13 cellular contexts compared by ENCODE assay signal in genomic region chr17:79930786-79931516, GRCh38.
A peak's percentile ranks its signal among the peaks of the same experiment; 100 is the strongest.
DNase-seq lines count a peak whose midpoint lies in the region; ATAC-seq and TF ChIP-seq lines count a peak whose summit lies in the region.
"Had no signal": no experiment of that assay in that cellular context is flagged by ENCODE, and none has a peak within 500 bp of the region (broad histone marks: within the 10 kb centered on the region; RNA-seq: fewer than 3 reads in every experiment).

No MANE protein-coding gene starts in this region.

- no peaks in the 10 kb centered on the region for H3K9me3 Mint-ChIP-seq in stimulated activated naive CD8-positive, alpha-beta T cell treated with anti-CD3 and anti-CD28 coated beads, Interleukin-15, Interleukin-2, amounts not matched to agents 100 ng/mL and 50 ng/mL, for 24 hours
- no peaks in the 10 kb centered on the region for H3K9me3 Mint-ChIP-seq in activated B cell treated with CpG ODN at 0.5 μM for 24 hours
- H3K9me3 Mint-ChIP-seq: activated CD4-positive, alpha-beta memory T cell treated with anti-CD3 and anti-CD28 coated beads, Interleukin-2, amount 10 ng/mL, durations not matched to agents 7 days and 5 days; activated T-helper 1 cell treated with anti-CD3 and anti-CD28 coated beads, Interleukin-12 subunit alpha, Interleukin-12 subunit beta, Interleukin-2, Interleukin-4 antibody, amounts not matched to agents 30 ng/mL and 10 ng/mL and 1 ng/mL, durations not matched to agents 14 hours and 24 hours and 36 hours had no signal

- H3K27ac ChIP-seq in mesendoderm (ENCODE audit: low read depth, low read length): no peak overlapping the region
- no peak overlapping the region for H3K27ac ChIP-seq in adrenal gland
- H3K27ac ChIP-seq in tibial artery: no peak overlapping the region
- H3K27ac ChIP-seq in esophagus muscularis mucosa (replicated peaks in 1 of 4): no peak overlapping the region
- H3K27ac ChIP-seq: lower lobe of right lung, ovary had no signal

- intact Hi-C loops in activated B cell treated with CpG ODN at 0.5 μM for 24 hours (cut with micrococcal nuclease) (loop anchor here (2.0 to 5.0 kb wide), 5 partner anchors 66 to 1581 kb away; partner anchors contain the start of genes ACTG1 and CBX4), adrenal gland (cut with DNase I) (no loop called here), tibial artery (cut with DNase I; ENCODE audit: low total_unique reads) (no loop called here), esophagus muscularis mucosa (cut with DNase I) (no loop called here)

- H3K56ac ChIP-seq in mesendoderm (ENCODE audit: low read length): peak overlapping the region; percentile 74

- H2BK15ac ChIP-seq in mesendoderm (replicated peaks; ENCODE audit: low read depth): no peak overlapping the region

- no peaks in the 10 kb centered on the region for H3K79me1 ChIP-seq in mesendoderm (ENCODE audit: low read length)

- H3K36me3 Mint-ChIP-seq in stimulated activated naive CD8-positive, alpha-beta T cell treated with anti-CD3 and anti-CD28 coated beads, Interleukin-15, Interleukin-2, amounts not matched to agents 100 ng/mL and 50 ng/mL, for 24 hours (ENCODE audit: low read depth): no peaks in the 10 kb centered on the region
- H3K36me3 Mint-ChIP-seq in activated B cell treated with CpG ODN at 0.5 μM for 24 hours (ENCODE audit: low read depth): peaks cover 2% of the 10 kb centered on the region

- H3K4me1 ChIP-seq in mesendoderm (ENCODE audit: control insufficient read depth, low read depth, low read length) (no peaks in the 10 kb centered on the region), adrenal gland (replicated peaks in 1 of 2) (peaks cover 4 to 9% of the 10 kb centered on the region in 2 donors), tibial artery (peaks cover 0 to 21% (median 8%) of the 10 kb centered on the region in 4 donors), esophagus muscularis mucosa (peaks cover 5 to 30% (median 28%) of the 10 kb centered on the region in 4 donors)

- no peak overlapping the region for H4K5ac ChIP-seq in mesendoderm (ENCODE audit: low read length)

- H3K36me3 ChIP-seq in mesendoderm (ENCODE audit: control insufficient read depth, insufficient read depth, low read length) (no peaks in the 10 kb centered on the region), adrenal gland (replicated peaks in 1 of 2) (no peaks in the 10 kb centered on the region), tibial artery (no peaks in the 10 kb centered on the region), esophagus muscularis mucosa (no peaks in the 10 kb centered on the region)
- H3K36me3 ChIP-seq: lower lobe of right lung, ovary had no signal

- H3K4me1 Mint-ChIP-seq in stimulated activated naive CD8-positive, alpha-beta T cell treated with anti-CD3 and anti-CD28 coated beads, Interleukin-15, Interleukin-2, amounts not matched to agents 100 ng/mL and 50 ng/mL, for 24 hours (ENCODE audit: low read depth): peaks cover 72% of the 10 kb centered on the region
- peaks cover 73% of the 10 kb centered on the region for H3K4me1 Mint-ChIP-seq in activated B cell treated with CpG ODN at 0.5 μM for 24 hours

- TF ChIP-seq CTCF in activated B cell treated with CpG ODN at 0.5 μM for 24 hours (IDR thresholded peaks at IDR 0.05): no peak
- TF ChIP-seq CTCF in adrenal gland (IDR thresholded peaks at IDR 0.05): no peak
- no peak for TF ChIP-seq CTCF in tibial artery (IDR thresholded peaks at IDR 0.05)
- no peak for TF ChIP-seq CTCF in esophagus muscularis mucosa (IDR thresholded peaks at IDR 0.05)

- H3K27ac Mint-ChIP-seq in stimulated activated naive CD8-positive, alpha-beta T cell treated with anti-CD3 and anti-CD28 coated beads, Interleukin-15, Interleukin-2, amounts not matched to agents 100 ng/mL and 50 ng/mL, for 24 hours: peak overlapping the region; percentile 77
- peak overlapping the region; percentile 92 for H3K27ac Mint-ChIP-seq in activated B cell treated with CpG ODN at 0.5 μM for 24 hours
- H3K27ac Mint-ChIP-seq: activated CD4-positive, alpha-beta memory T cell treated with anti-CD3 and anti-CD28 coated beads, Interleukin-2, amount 10 ng/mL, durations not matched to agents 7 days and 5 days; activated T-helper 1 cell treated with anti-CD3 and anti-CD28 coated beads, Interleukin-12 subunit alpha, Interleukin-12 subunit beta, Interleukin-2, Interleukin-4 antibody, amounts not matched to agents 30 ng/mL and 10 ng/mL and 1 ng/mL, durations not matched to agents 14 hours and 24 hours and 36 hours had no signal

- TF ChIP-seq POLR2A in adrenal gland (IDR thresholded peaks at IDR 0.05) (no peak), esophagus muscularis mucosa (IDR thresholded peaks at IDR 0.05; ENCODE audit: low read depth) (no peak)

- H3K23ac ChIP-seq in mesendoderm (ENCODE audit: low read length): no peak overlapping the region

- no peak for TF ChIP-seq EP300 in esophagus muscularis mucosa (IDR thresholded peaks at IDR 0.05)

- no peak overlapping the region for H2AK5ac ChIP-seq in mesendoderm (ENCODE audit: low read length)

- H3K4me3 ChIP-seq in mesendoderm (ENCODE audit: low read length) (no peak overlapping the region), adrenal gland (no peak overlapping the region), tibial artery (no peak overlapping the region), esophagus muscularis mucosa (no peak overlapping the region)

- H3K18ac ChIP-seq in mesendoderm (ENCODE audit: low read length): peak overlapping the region; percentile 35

- POLR2A ChIA-PET in activated B cell treated with CpG ODN at 0.5 μM for 24 hours (lab: Charles Lee): interaction anchor here (0.6 to 3.0 kb wide), 23 partner anchors 9 to 1582 kb away, joined by 3 to 38 read pairs (median 6); partner anchors contain the start of genes ACTG1, CBX4 and CBX8

- H4K8ac ChIP-seq in mesendoderm (ENCODE audit: low read depth, low read length): no peak overlapping the region

- no peak for DNase-seq in stimulated activated naive CD8-positive, alpha-beta T cell treated with anti-CD3 and anti-CD28 coated beads, Interleukin-15, Interleukin-2, amounts not matched to agents 100 U/mL and 50 U/mL, for 24 hours
- peak; percentile 56 for DNase-seq in activated B cell treated with CpG ODN at 0.5 μM for 24 hours
- DNase-seq in mesendoderm: no peak
- DNase-seq in adrenal gland: no peak
- no peak for DNase-seq in tibial artery
- no peak for DNase-seq in esophagus muscularis mucosa (ENCODE audit: extremely low spot score)
- DNase-seq: activated CD4-positive, alpha-beta memory T cell treated with anti-CD3 and anti-CD28 coated beads, Interleukin-2, amount 10 ng/mL, durations not matched to agents 7 days and 5 days; DMS153; lower lobe of right lung had no signal

- peak overlapping the region; percentile 54 for H3K9ac ChIP-seq in mesendoderm (ENCODE audit: low read length)

- no peak overlapping the region for H3K4ac ChIP-seq in mesendoderm (ENCODE audit: low read depth, low read length)

- no peak for ATAC-seq in stimulated activated naive CD8-positive, alpha-beta T cell treated with anti-CD3 and anti-CD28 coated beads, Interleukin-15, Interleukin-2, amounts not matched to agents 100 U/mL and 50 U/mL, for 24 hours
- ATAC-seq in activated B cell treated with CpG ODN at 0.5 μM for 24 hours (ENCODE audit: low read depth) (peak; percentile 69), GM21360 (IDR thresholded peaks at IDR 0.05; ENCODE audit: unreplicated experiment) (no peak)
- ATAC-seq: lower lobe of right lung had no signal

- no peaks in the 10 kb centered on the region for H3K79me2 ChIP-seq in mesendoderm (ENCODE audit: control insufficient read depth, insufficient read depth, low read length)

- H3K4me2 ChIP-seq in mesendoderm (ENCODE audit: low read length): peak overlapping the region; percentile 39

- H3K9me3 ChIP-seq in adrenal gland (replicated peaks in 1 of 3) (no peaks in the 10 kb centered on the region), tibial artery (no peaks in the 10 kb centered on the region), esophagus muscularis mucosa (no peaks in the 10 kb centered on the region)
- H3K9me3 ChIP-seq: lower lobe of right lung, ovary had no signal

- H2BK5ac ChIP-seq in mesendoderm (ENCODE audit: low read length): no peak overlapping the region

- peaks cover 5% of the 10 kb centered on the region for H3K27me3 Mint-ChIP-seq in stimulated activated naive CD8-positive, alpha-beta T cell treated with anti-CD3 and anti-CD28 coated beads, Interleukin-15, Interleukin-2, amounts not matched to agents 100 ng/mL and 50 ng/mL, for 24 hours
- peaks cover 3% of the 10 kb centered on the region for H3K27me3 Mint-ChIP-seq in activated B cell treated with CpG ODN at 0.5 μM for 24 hours

- CTCF ChIA-PET in activated B cell treated with CpG ODN at 0.5 μM for 24 hours (lab: Charles Lee): interaction anchor here (1.0 to 1.7 kb wide), 6 partner anchors 16 to 127 kb away, joined by 3 to 15 read pairs (median 4); no protein-coding TSS in a partner anchor

- H3K4me3 Mint-ChIP-seq in stimulated activated naive CD8-positive, alpha-beta T cell treated with anti-CD3 and anti-CD28 coated beads, Interleukin-15, Interleukin-2, amounts not matched to agents 100 ng/mL and 50 ng/mL, for 24 hours: peak overlapping the region; percentile 37
- peak overlapping the region; percentile 90 for H3K4me3 Mint-ChIP-seq in activated B cell treated with CpG ODN at 0.5 μM for 24 hours
- H3K4me3 Mint-ChIP-seq: activated CD4-positive, alpha-beta memory T cell treated with anti-CD3 and anti-CD28 coated beads, Interleukin-2, amount 10 ng/mL, durations not matched to agents 7 days and 5 days; activated T-helper 1 cell treated with anti-CD3 and anti-CD28 coated beads, Interleukin-12 subunit alpha, Interleukin-12 subunit beta, Interleukin-2, Interleukin-4 antibody, amounts not matched to agents 30 ng/mL and 10 ng/mL and 1 ng/mL, durations not matched to agents 14 hours and 24 hours and 36 hours had no signal

- no peak overlapping the region for H2BK120ac ChIP-seq in mesendoderm (ENCODE audit: low read depth, low read length)

- H3K27me3 ChIP-seq in mesendoderm (ENCODE audit: insufficient read depth, low read length, poor library complexity) (no peaks in the 10 kb centered on the region), adrenal gland (peaks cover 15% of the 10 kb centered on the region), tibial artery (peaks cover 9 to 81% of the 10 kb centered on the region in 2 donors), esophagus muscularis mucosa (peaks cover 0 to 73% (median 34%) of the 10 kb centered on the region in 4 donors)
- H3K27me3 ChIP-seq: ovary had no signal

- no CpG with 5 or more reads among the region's 14 CpGs for WGBS in mesendoderm (ENCODE audit: extremely low coverage, insufficient coverage, low lambda C conversion rate)
- WGBS in adrenal gland, 4 donors: 18 to 35% (median 26%) methylated on average over 7 to 14 of the region's 14 CpGs
- WGBS in esophagus muscularis mucosa: 19% methylated on average over 10 of the region's 14 CpGs
